8 cellular contexts compared by ENCODE assay signal in genomic region chr7:107043916-107044346, GRCh38. TPM values are rescaled to one million over a fixed set of nuclear protein-coding genes. Genes with fewer than 3 reads are reported as not detected.
DNase-seq lines count a peak whose midpoint lies in the region; ATAC-seq and TF ChIP-seq lines count a peak whose summit lies in the region.

No MANE protein-coding gene starts in this region.

- DNase-seq in SJSA1 (ENCODE audit: low read depth in 1 of 2, low spot score in 2 of 2) (no peak), foreskin fibroblast (peak in 1 of 2 donors; percentile 39), skeletal muscle cell (ENCODE audit: low read depth) (no peak), AML-193 (lab: John Stamatoyannopoulos, UW) (no peak), posterior cingulate gyrus (no peak), NAMALWA (ENCODE audit: low spot score) (no peak)

- intact Hi-C loops in posterior cingulate gyrus (cut with DNase I) = loop anchor here (5.0 kb wide), 1 partner anchor 762 kb away; the partner anchor contains the start of gene NAMPT

- H3K36me3 ChIP-seq in SJSA1 = no peaks in the 10 kb centered on the region

- H3K27me3 ChIP-seq in SJSA1 (replicated peaks) = no peaks in the 10 kb centered on the region; the same call in 1 of the 2 replicates

- ATAC-seq in GM19351 (IDR thresholded peaks at IDR 0.05; ENCODE audit: unreplicated experiment) = peak; percentile 5
- no peak for ATAC-seq in GM21515 (IDR thresholded peaks at IDR 0.05; ENCODE audit: unreplicated experiment)

- no peak overlapping the region for H3K27ac ChIP-seq in SJSA1

- H3K9me3 ChIP-seq in SJSA1 (replicated peaks) = no peaks in the 10 kb centered on the region

- no peak for TF ChIP-seq CTCF in foreskin fibroblast (IDR thresholded peaks at IDR 0.05; ENCODE audit: low read depth, low read length)

- peak overlapping the region; percentile 57 for H3K4me3 ChIP-seq in SJSA1
- H3K4me3 ChIP-seq in foreskin fibroblast (ENCODE audit: low read depth in 1 of 2, low read length in 2 of 2) = peak overlapping the region; percentile 57 to 65
- peak overlapping the region; percentile 51 for H3K4me3 ChIP-seq in skeletal muscle cell (ENCODE audit: low read depth, low read length)

- H3K4me1 ChIP-seq in SJSA1 (replicated peaks) = peaks cover 19% of the 10 kb centered on the region

RNA-seq across cellular contexts. Expression of gene PRKAR2B, which starts 0.6 kb away (rescaled TPM):
- total RNA-seq in SJSA1 (2014; rRNA removed; shearing (Covaris generic)) = 6.2 and 15.4 TPM in 2 replicates
